In the genomic region with DNA sequence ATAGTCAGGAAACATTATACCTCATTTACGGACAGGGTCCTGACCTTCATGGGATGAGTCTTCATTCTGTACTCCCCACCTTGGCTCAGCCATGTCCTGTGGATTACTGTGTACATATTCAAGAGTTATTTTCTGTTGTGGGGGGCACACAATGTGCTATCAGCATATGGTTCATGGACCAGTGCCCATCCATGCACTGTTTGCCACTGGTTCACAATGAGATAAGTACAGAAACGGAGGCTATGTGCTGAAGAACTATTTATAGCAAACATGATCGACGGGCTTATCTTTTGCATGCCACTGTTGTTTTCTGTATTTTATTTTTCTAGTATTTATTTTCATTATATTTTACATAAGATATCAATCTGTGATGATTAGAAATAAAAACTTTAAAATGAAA, we compare ENCODE assay signal across 16 cellular contexts. TPM values are rescaled to one million over a fixed set of nuclear protein-coding genes. Genes with fewer than 3 reads are reported as not detected.
DNase-seq lines count a peak whose midpoint lies in the region; ATAC-seq and TF ChIP-seq lines count a peak whose summit lies in the region.
"Had no signal": no experiment of that assay in that cellular context is flagged by ENCODE, and none has a peak within 500 bp of the region (broad histone marks: within the 10 kb centered on the region; RNA-seq: fewer than 3 reads in every experiment).

No MANE protein-coding gene starts in this region.

- H3K27me3 ChIP-seq in right atrium auricular region = no peaks in the 10 kb centered on the region
- no peaks in the 10 kb centered on the region for H3K27me3 ChIP-seq in colonic mucosa
- H3K27me3 ChIP-seq in lower lobe of right lung (ENCODE audit: low read depth) = no peaks in the 10 kb centered on the region
- H3K27me3 ChIP-seq in upper lobe of right lung = no peaks in the 10 kb centered on the region
- H3K27me3 ChIP-seq: BLaER1 treated with 17β-estradiol and CSF1 and Interleukin-3, amounts not matched to agents 10 nM and 100 nM had no signal

- H3K36me3 ChIP-seq in right atrium auricular region (no peaks in the 10 kb centered on the region), colonic mucosa (no peaks in the 10 kb centered on the region), lower lobe of right lung (no peaks in the 10 kb centered on the region), upper lobe of right lung (no peaks in the 10 kb centered on the region)
- H3K36me3 ChIP-seq: BLaER1 treated with 17β-estradiol and CSF1 and Interleukin-3, amounts not matched to agents 10 nM and 100 nM had no signal

- no peak overlapping the region for H3K4me3 ChIP-seq in right atrium auricular region
- H3K4me3 ChIP-seq in colonic mucosa = no peak overlapping the region
- H3K4me3 ChIP-seq in lower lobe of right lung = no peak overlapping the region
- H3K4me3 ChIP-seq in upper lobe of right lung = no peak overlapping the region
- H3K4me3 ChIP-seq: BLaER1 treated with 17β-estradiol and CSF1 and Interleukin-3, amounts not matched to agents 10 nM and 100 nM; GM12878 had no signal

- intact Hi-C loops in Right ventricle myocardium superior (cut with DNase I) (no loop called here), colonic mucosa (cut with DNase I) (no loop called here), lower lobe of right lung (cut with DNase I) (no loop called here), upper lobe of right lung (cut with DNase I) (no loop called here)

- H3K27ac ChIP-seq in right atrium auricular region (no peak overlapping the region), colonic mucosa (peak overlapping the region; percentile 81), lower lobe of right lung (peak overlapping the region; percentile 3), upper lobe of right lung (peak overlapping the region; percentile 4)
- H3K27ac ChIP-seq: BLaER1 treated with 17β-estradiol and CSF1 and Interleukin-3, amounts not matched to agents 10 nM and 100 nM had no signal

- H3K9ac ChIP-seq in colonic mucosa (ENCODE audit: low read depth in 2 of 2, low read length in 2 of 2) = peak overlapping the region in 1 of 2 donors; percentile 35
- H3K9ac ChIP-seq: BLaER1 treated with 17β-estradiol and CSF1 and Interleukin-3, amounts not matched to agents 10 nM and 100 nM had no signal

- H3K9me3 ChIP-seq in right atrium auricular region (no peaks in the 10 kb centered on the region), colonic mucosa (no peaks in the 10 kb centered on the region), lower lobe of right lung (no peaks in the 10 kb centered on the region), upper lobe of right lung (no peaks in the 10 kb centered on the region)
- H3K9me3 ChIP-seq: Caco-2 had no signal

- peak; percentile 60 for ATAC-seq in Right ventricle myocardium superior (ENCODE audit: poor library complexity)
- no peak for ATAC-seq in lower lobe of right lung
- ATAC-seq in upper lobe of right lung = no peak
- no peak for ATAC-seq in esophagus mucosa
- ATAC-seq: GM12878, Panc1 had no signal

- H3K4me1 ChIP-seq in right atrium auricular region = peaks cover 0 to 9% of the 10 kb centered on the region in 2 donors
- peaks cover 16% of the 10 kb centered on the region for H3K4me1 ChIP-seq in colonic mucosa
- peaks cover 30% of the 10 kb centered on the region for H3K4me1 ChIP-seq in lower lobe of right lung
- peaks cover 26% of the 10 kb centered on the region for H3K4me1 ChIP-seq in upper lobe of right lung

- DNase-seq in Right ventricle myocardium superior (no peak), right atrium auricular region (ENCODE audit: low spot score) (no peak), colonic mucosa (no peak), lower lobe of right lung (no peak), upper lobe of right lung (no peak), SKM-1 treated with dmso at 0.1 percent for 144 hours (lab: John Stamatoyannopoulos, UW; ENCODE audit: unreplicated experiment) (no peak), DMS153 treated with DMSO at 0.1 percent for 48 hours (lab: John Stamatoyannopoulos, UW; ENCODE audit: unreplicated experiment) (no peak)
- DNase-seq: 8988T, Caco-2, KBM-7, NCI-H1048, NCI-H1694 had no signal

- no peak for TF ChIP-seq CTCF in right atrium auricular region (IDR thresholded peaks at IDR 0.05)
- no peak for TF ChIP-seq CTCF in colonic mucosa (IDR thresholded peaks at IDR 0.05)
- TF ChIP-seq CTCF in lower lobe of right lung (IDR thresholded peaks at IDR 0.05) = no peak
- TF ChIP-seq CTCF in upper lobe of right lung (IDR thresholded peaks at IDR 0.05) = no peak

RNA-seq across cellular contexts. Expression of gene CCDC89, which starts 56.4 kb away (rescaled TPM):
- 0.97 TPM for total RNA-seq in Right ventricle myocardium superior
- 1 to 10 TPM in 1 of 2 donors, under 1 TPM in 1; 0.24 to 1.1 TPM for total RNA-seq in right atrium auricular region
- total RNA-seq in colonic mucosa = 1 to 10 TPM; 1.4 to 1.7 TPM
- total RNA-seq in lower lobe of right lung = 1.6 TPM
- 1.2 TPM for total RNA-seq in upper lobe of right lung
- 0.12 TPM for total RNA-seq in esophagus mucosa
- total RNA-seq: GM12878 had no signal

Comparison
In these comparisons a context has a peak if more than half of its experiments do, and no peak if none do; other contexts are left out.
1. H3K27ac ChIP-seq: peak in colonic mucosa (single experiment), lower lobe of right lung (single experiment) and upper lobe of right lung (single experiment); none in right atrium auricular region (0 of 2).